Comparison of ENCODE assay signal across 8 cellular contexts in genomic region chr16:96935-97381, GRCh38.
A peak's percentile ranks its signal among the peaks of the same experiment; 100 is the strongest.
DNase-seq lines count a peak whose midpoint lies in the region; ATAC-seq lines count a peak whose summit lies in the region.

No MANE protein-coding gene starts in this region.

- H3K27ac ChIP-seq in caudate nucleus (ENCODE audit: low read depth, low read length), result no peak overlapping the region

- DNase-seq in NCI-H1417 (lab: John Stamatoyannopoulos, UW) (peak; percentile 55 to 88 (median 80)), NCI-H1417 treated with DMSO at 0.1 percent for 48 hours (lab: John Stamatoyannopoulos, UW) (no peak), NCI-H2227 treated with DMSO at 0.1 percent for 48 hours (lab: John Stamatoyannopoulos, UW) (peak; percentile 14), caudate nucleus (lab: John Stamatoyannopoulos, UW) (peak in 58 of 61 donors; percentile 22 to 93 (median 75)), kidney glomerular epithelial cell (lab: John Stamatoyannopoulos, UW) (peak; percentile 72)
- peak; percentile 89 for DNase-seq in activated CD4-positive, CD25-positive, alpha-beta regulatory T cell treated with anti-CD3 and anti-CD28 coated beads, Interleukin-2, amount 50 U/mL, for 72 hours
- peak; percentile 88 for DNase-seq in stimulated activated CD4-positive, alpha-beta T cell treated with anti-CD3 and anti-CD28 coated beads, Interleukin-4, amount 100 ng/mL, for 24 hours

- peak; percentile 68 for ATAC-seq in HG03095 (IDR thresholded peaks at IDR 0.05; ENCODE audit: unreplicated experiment)
